In genomic region chr15:34239151-34239761, GRCh38 we compare ENCODE assay signal across 9 cellular contexts. TPM values are rescaled to one million over a fixed set of nuclear protein-coding genes. Genes with fewer than 3 reads are reported as not detected.
A peak's percentile ranks its signal among the peaks of the same experiment; 100 is the strongest.
DNase-seq lines count a peak whose midpoint lies in the region; ATAC-seq, FAIRE-seq and TF ChIP-seq lines count a peak whose summit lies in the region.
"Had no signal": no experiment of that assay in that cellular context is flagged by ENCODE, and none has a peak within 500 bp of the region (broad histone marks: within the 10 kb centered on the region; RNA-seq: fewer than 3 reads in every experiment).

No MANE protein-coding gene starts in this region.

- DNase-seq in HepG2 (ENCODE audit: low spot score) (peak; percentile 6), right lobe of liver (no peak), glomerular visceral epithelial cell (ENCODE audit: extremely low spot score) (peak; percentile 63), urothelium cell line (ENCODE audit: low spot score) (peak; percentile 79), HT-29 (ENCODE audit: low spot score) (no peak), A673 (ENCODE audit: low spot score) (no peak)
- no peak for DNase-seq in activated T-cell treated with anti-CD3 and anti-CD28 coated beads, Interleukin-2, amount 50 U/mL, for 4 hours

- no peak for ATAC-seq in HepG2
- no peak for ATAC-seq in right lobe of liver
- peak; percentile 92 to 94 for ATAC-seq in activated T-cell treated with anti-CD3 and anti-CD28 coated beads, Interleukin-2, amount 50 U/mL, for 4 hours
- ATAC-seq in GM18907 (IDR thresholded peaks at IDR 0.05; ENCODE audit: unreplicated experiment): no peak

- no peak for TF ChIP-seq CTCF in HepG2 (CRISPR knock-in tag; IDR thresholded peaks at IDR 0.05)
- no peak for TF ChIP-seq CTCF in right lobe of liver (IDR thresholded peaks at IDR 0.05)
- TF ChIP-seq CTCF in A673 (conservative IDR thresholded peaks at IDR 0.05; ENCODE audit: low read depth, low read length): no peak

- no peak for FAIRE-seq in HepG2 (lab: Jason Lieb, UNC)
- no peak for FAIRE-seq in urothelium cell line (lab: Jason Lieb, UNC)

- TF ChIP-seq EP300 in HepG2 (IDR thresholded peaks at IDR 0.05; ENCODE audit: low read depth in 2 of 2, low read length in 2 of 2) (no peak), HepG2 (CRISPR knock-in tag; IDR thresholded peaks at IDR 0.05; ENCODE audit: borderline replicate concordance) (no peak)

- H3K36me3 ChIP-seq in HepG2 (replicated peaks in 1 of 2; ENCODE audit: control insufficient read depth in 1 of 2, insufficient read depth in 2 of 2, low read length in 2 of 2): peaks cover 13 to 51% of the 10 kb centered on the region in 2 experiments
- peaks cover 0 to 58% (median 5%) of the 10 kb centered on the region in 4 donors for H3K36me3 ChIP-seq in right lobe of liver
- no peaks in the 10 kb centered on the region for H3K36me3 ChIP-seq in A673 (ENCODE audit: insufficient read depth, low read length, poor library complexity, severe bottlenecking)

- WGBS in HepG2 (ENCODE audit: low lambda C conversion rate): 84% methylated on average over 4 of the region's 4 CpGs
- WGBS in right lobe of liver (ENCODE audit: insufficient coverage, low coverage, low lambda C conversion rate, missing lambda C conversion rate): 80% methylated on average over 4 of the region's 4 CpGs

- H3K9ac ChIP-seq in HepG2 (ENCODE audit: insufficient read depth, low read depth, low read length): no peak overlapping the region

- peaks cover 33% of the 10 kb centered on the region for H3K36me3 Mint-ChIP-seq in activated T-cell treated with anti-CD3 and anti-CD28 coated beads, Interleukin-2, amount 50 U/mL, for 4 hours (ENCODE audit: insufficient read depth)

- no peaks in the 10 kb centered on the region for H3K9me3 Mint-ChIP-seq in activated T-cell treated with anti-CD3 and anti-CD28 coated beads, Interleukin-2, amount 50 U/mL, for 4 hours

- H3K4me1 ChIP-seq in HepG2 (ENCODE audit: insufficient read depth, low read length) (no peaks in the 10 kb centered on the region), right lobe of liver (no peaks in the 10 kb centered on the region), A673 (ENCODE audit: insufficient read depth, low read length, poor library complexity, severe bottlenecking) (no peaks in the 10 kb centered on the region)

- no peaks in the 10 kb centered on the region for H3K79me2 ChIP-seq in HepG2 (ENCODE audit: insufficient read depth, low read length)

- H3K9me3 ChIP-seq in HepG2 (ENCODE audit: low read length): no peaks in the 10 kb centered on the region
- no peaks in the 10 kb centered on the region for H3K9me3 ChIP-seq in right lobe of liver
- no peaks in the 10 kb centered on the region for H3K9me3 ChIP-seq in A673 (ENCODE audit: low read depth, low read length, poor library complexity, severe bottlenecking)

- CTCF ChIA-PET in HepG2 (lab: Yijun Ruan, JAX; ENCODE audit: low intra/inter-chr PET ratio, low total read pairs): no interaction called here
- CTCF ChIA-PET in A673 (lab: Charles Lee): no interaction called here

- H3K4me3 Mint-ChIP-seq in activated T-cell treated with anti-CD3 and anti-CD28 coated beads, Interleukin-2, amount 50 U/mL, for 4 hours: peak overlapping the region; percentile 38

- H2AFZ ChIP-seq in HepG2 (ENCODE audit: low read length): no peak overlapping the region

- no peak overlapping the region for H3K4me2 ChIP-seq in HepG2 (ENCODE audit: low read depth, low read length)

- no peaks in the 10 kb centered on the region for H4K20me1 ChIP-seq in HepG2 (ENCODE audit: insufficient read depth, low read length)

- intact Hi-C loops in HepG2 (cut with micrococcal nuclease; ENCODE audit: unreplicated experiment) (no loop called here), right lobe of liver (cut with DNase I) (no loop called here), A673 (cut with micrococcal nuclease; ENCODE audit: unreplicated experiment) (no loop called here)

- no peaks in the 10 kb centered on the region for H3K27me3 Mint-ChIP-seq in activated T-cell treated with anti-CD3 and anti-CD28 coated beads, Interleukin-2, amount 50 U/mL, for 4 hours (ENCODE audit: low read depth)

- no peak overlapping the region for H3K4me3 ChIP-seq in HepG2 (replicated peaks in 1 of 3; ENCODE audit: insufficient read depth in 1 of 3, low read depth in 2 of 3, low read length in 3 of 3)
- no peak overlapping the region for H3K4me3 ChIP-seq in right lobe of liver
- no peak overlapping the region for H3K4me3 ChIP-seq in A673 (ENCODE audit: low read depth, low read length, poor library complexity, severe bottlenecking)
- H3K4me3 ChIP-seq: SK-N-MC had no signal

- no TSS peak for BruUV-seq in HepG2 (replicated peaks; lab: Mats Ljungman, UMichigan)
- no TSS peak for BruUV-seq in A673 (replicated peaks; lab: Mats Ljungman, UMichigan)

- TF ChIP-seq POLR2A in HepG2 (IDR thresholded peaks at IDR 0.05; ENCODE audit: insufficient read depth in 1 of 2, low read depth in 2 of 2, low read length in 2 of 2): no peak
- no peak for TF ChIP-seq POLR2A in right lobe of liver (IDR thresholded peaks at IDR 0.05)

- no peak for TF ChIP-seq RAD21 in HepG2 (CRISPR knock-in tag; IDR thresholded peaks at IDR 0.05)

- in situ Hi-C loops in HepG2 (cut with HindIII; ENCODE audit: extremely low pct_ligation_motif_present, low pct_unique_long_range_greater_than_20kb): loop anchor here (10.0 to 25.0 kb wide), 2 partner anchors 136 to 348 kb away; partner anchors contain the start of gene GOLGA8B

- H3K27me3 ChIP-seq in HepG2 (ENCODE audit: control insufficient read depth in 1 of 2, insufficient read depth in 2 of 2, low read length in 2 of 2) (no peaks in the 10 kb centered on the region), right lobe of liver (no peaks in the 10 kb centered on the region), A673 (replicated peaks; ENCODE audit: insufficient read depth, low read depth, low read length, poor library complexity) (no peaks in the 10 kb centered on the region)

- POLR2A ChIA-PET in HepG2 (lab: Yijun Ruan, JAX) (no interaction called here), A673 (lab: Charles Lee; ENCODE audit: low non-redundant PET) (no interaction called here)

- H3K4me1 Mint-ChIP-seq in activated T-cell treated with anti-CD3 and anti-CD28 coated beads, Interleukin-2, amount 50 U/mL, for 4 hours (ENCODE audit: low read depth): peaks cover 21% of the 10 kb centered on the region

- H3K27ac ChIP-seq in HepG2 (ENCODE audit: extremely low read length, insufficient read depth, low read length) (no peak overlapping the region), right lobe of liver (no peak overlapping the region), A673 (ENCODE audit: low read depth, low read length, poor library complexity, severe bottlenecking) (no peak overlapping the region)
- H3K27ac ChIP-seq: SK-N-MC had no signal

RNA-seq across cellular contexts. Expression of gene EMC4, which starts 14.4 kb away (rescaled TPM):
- 104 and 113 TPM in 2 replicates for total RNA-seq in HepG2 (2016; rRNA removed; fragmentation: Illumina TruSeq; extraction: Trizol)
- 43.3 and 46.4 TPM in 2 replicates for total RNA-seq in HepG2 (2016; cell fraction: cytosol; rRNA removed; fragmentation: Illumina TruSeq; extraction: Trizol; ENCODE audit: low read depth)
- 107 and 110 TPM in 2 replicates for total RNA-seq in HepG2 (2016; cell fraction: insoluble cytoplasmic fraction; rRNA removed; fragmentation: Illumina TruSeq; extraction: Trizol)
- total RNA-seq in HepG2 (2016; cell fraction: membrane; rRNA removed; fragmentation: Illumina TruSeq; extraction: Trizol): 61.7 and 67.5 TPM in 2 replicates
- 78.5 and 81.5 TPM in 2 replicates for total RNA-seq in HepG2 (2016; cell fraction: nucleus; rRNA removed; fragmentation: Illumina TruSeq; extraction: Trizol)
- 63.7 and 66.9 TPM in 2 replicates for polyA plus RNA-seq in HepG2 (2011; rRNA removed)
- 82.0 and 84.9 TPM in 2 replicates for polyA plus RNA-seq in HepG2 (2011; cell fraction: cytosol; rRNA removed)
- polyA plus RNA-seq in HepG2 (2011; cell fraction: nucleus; rRNA removed): 31.6 and 32.8 TPM in 2 replicates
- polyA plus RNA-seq in HepG2 (2012): 66.4 and 67.0 TPM in 2 replicates
- 42.5 and 45.7 TPM in 2 replicates for polyA plus RNA-seq in HepG2 (2016; cell fraction: cytosol; fragmentation: Illumina TruSeq; extraction: Trizol; ENCODE audit: low read depth)
- 115 and 118 TPM in 2 replicates for polyA plus RNA-seq in HepG2 (2016; cell fraction: insoluble cytoplasmic fraction; fragmentation: Illumina TruSeq; extraction: Trizol; ENCODE audit: low read depth)
- polyA plus RNA-seq in HepG2 (2016; cell fraction: membrane; fragmentation: Illumina TruSeq; extraction: Trizol; ENCODE audit: low read depth): 55.7 and 60.8 TPM in 2 replicates
- 117 and 119 TPM in 2 replicates for polyA plus RNA-seq in HepG2 (2016; cell fraction: nucleus; fragmentation: Illumina TruSeq; extraction: Trizol; ENCODE audit: insufficient read depth, low read depth)
- 22.8 and 42.2 TPM in 2 replicates for polyA minus RNA-seq in HepG2 (2011; rRNA and poly(A)+ RNA removed; ENCODE audit: low replicate concordance)
- 20.5 and 29.3 TPM in 2 replicates for polyA minus RNA-seq in HepG2 (2011; cell fraction: cytosol; rRNA and poly(A)+ RNA removed)
- polyA minus RNA-seq in HepG2 (2011; cell fraction: nucleus; rRNA and poly(A)+ RNA removed): 22.3 and 22.8 TPM in 2 replicates
- 100 to 1,000 TPM in 1 of 6 experiments, 10 to 100 TPM in 5; 39.3 to 111 (median 49.7) TPM for total RNA-seq in right lobe of liver
- 100 to 1,000 TPM; 144 to 148 (median 146) TPM for total RNA-seq in activated T-cell treated with anti-CD3 and anti-CD28 coated beads, Interleukin-2, amount 50 U/mL, for 4 hours
- 305 and 312 TPM in 2 replicates for total RNA-seq in HT-29 (2014; rRNA removed; shearing (Covaris generic))
- total RNA-seq in A673 (2021): 125 and 141 TPM in 2 replicates

RNA-seq across cellular contexts. Expression of gene KATNBL1, which starts 29.4 kb away (rescaled TPM):
- total RNA-seq in HepG2 (2016; rRNA removed; fragmentation: Illumina TruSeq; extraction: Trizol): 42.8 and 43.9 TPM in 2 replicates
- 38.9 and 47.3 TPM in 2 replicates for total RNA-seq in HepG2 (2016; cell fraction: cytosol; rRNA removed; fragmentation: Illumina TruSeq; extraction: Trizol; ENCODE audit: low read depth)
- 42.2 and 45.4 TPM in 2 replicates for total RNA-seq in HepG2 (2016; cell fraction: insoluble cytoplasmic fraction; rRNA removed; fragmentation: Illumina TruSeq; extraction: Trizol)
- 79.6 and 87.7 TPM in 2 replicates for total RNA-seq in HepG2 (2016; cell fraction: membrane; rRNA removed; fragmentation: Illumina TruSeq; extraction: Trizol)
- total RNA-seq in HepG2 (2016; cell fraction: nucleus; rRNA removed; fragmentation: Illumina TruSeq; extraction: Trizol): 38.8 and 49.8 TPM in 2 replicates
- 19.3 and 23.4 TPM in 2 replicates for polyA plus RNA-seq in HepG2 (2011; rRNA removed)
- polyA plus RNA-seq in HepG2 (2011; cell fraction: cytosol; rRNA removed): 6.5 and 10.0 TPM in 2 replicates
- polyA plus RNA-seq in HepG2 (2011; cell fraction: nucleus; rRNA removed): 13.7 and 23.3 TPM in 2 replicates
- polyA plus RNA-seq in HepG2 (2012): 16.3 and 18.5 TPM in 2 replicates
- polyA plus RNA-seq in HepG2 (2016; cell fraction: cytosol; fragmentation: Illumina TruSeq; extraction: Trizol; ENCODE audit: low read depth): 32.8 and 38.4 TPM in 2 replicates
- polyA plus RNA-seq in HepG2 (2016; cell fraction: insoluble cytoplasmic fraction; fragmentation: Illumina TruSeq; extraction: Trizol; ENCODE audit: low read depth): 29.4 and 29.9 TPM in 2 replicates
- 43.9 and 45.7 TPM in 2 replicates for polyA plus RNA-seq in HepG2 (2016; cell fraction: membrane; fragmentation: Illumina TruSeq; extraction: Trizol; ENCODE audit: low read depth)
- polyA plus RNA-seq in HepG2 (2016; cell fraction: nucleus; fragmentation: Illumina TruSeq; extraction: Trizol; ENCODE audit: insufficient read depth, low read depth): 42.7 and 44.3 TPM in 2 replicates
- 4.3 and 4.8 TPM in 2 replicates for polyA minus RNA-seq in HepG2 (2011; rRNA and poly(A)+ RNA removed; ENCODE audit: low replicate concordance)
- 7.1 and 10.1 TPM in 2 replicates for polyA minus RNA-seq in HepG2 (2011; cell fraction: cytosol; rRNA and poly(A)+ RNA removed)
- 57.7 and 69.5 TPM in 2 replicates for polyA minus RNA-seq in HepG2 (2011; cell fraction: nucleus; rRNA and poly(A)+ RNA removed)
- total RNA-seq in right lobe of liver: 10 to 100 TPM; 12.4 to 22.4 (median 17.6) TPM
- 10 to 100 TPM; 30.8 to 35.1 (median 34.0) TPM for total RNA-seq in activated T-cell treated with anti-CD3 and anti-CD28 coated beads, Interleukin-2, amount 50 U/mL, for 4 hours
- 8.1 and 13.4 TPM in 2 replicates for total RNA-seq in HT-29 (2014; rRNA removed; shearing (Covaris generic))
- total RNA-seq in A673 (2021): 53.2 and 55.1 TPM in 2 replicates

Comparison
In these comparisons a context has a peak if more than half of its experiments do, and no peak if none do; other contexts are left out.
1. DNase-seq: peak in HepG2 (single experiment), glomerular visceral epithelial cell (single experiment) and urothelium cell line (single experiment); none in right lobe of liver (0 of 3), activated T-cell treated with anti-CD3 and anti-CD28 coated beads, Interleukin-2, amount 50 U/mL, for 4 hours (single experiment), HT-29 (single experiment) and A673 (single experiment).
2. ATAC-seq: peak in activated T-cell treated with anti-CD3 and anti-CD28 coated beads, Interleukin-2, amount 50 U/mL, for 4 hours (2 of 2); none in HepG2 (single experiment), right lobe of liver (0 of 4) and GM18907 (single experiment).